ENCODE assay signal across 13 cellular contexts in the genomic region with DNA sequence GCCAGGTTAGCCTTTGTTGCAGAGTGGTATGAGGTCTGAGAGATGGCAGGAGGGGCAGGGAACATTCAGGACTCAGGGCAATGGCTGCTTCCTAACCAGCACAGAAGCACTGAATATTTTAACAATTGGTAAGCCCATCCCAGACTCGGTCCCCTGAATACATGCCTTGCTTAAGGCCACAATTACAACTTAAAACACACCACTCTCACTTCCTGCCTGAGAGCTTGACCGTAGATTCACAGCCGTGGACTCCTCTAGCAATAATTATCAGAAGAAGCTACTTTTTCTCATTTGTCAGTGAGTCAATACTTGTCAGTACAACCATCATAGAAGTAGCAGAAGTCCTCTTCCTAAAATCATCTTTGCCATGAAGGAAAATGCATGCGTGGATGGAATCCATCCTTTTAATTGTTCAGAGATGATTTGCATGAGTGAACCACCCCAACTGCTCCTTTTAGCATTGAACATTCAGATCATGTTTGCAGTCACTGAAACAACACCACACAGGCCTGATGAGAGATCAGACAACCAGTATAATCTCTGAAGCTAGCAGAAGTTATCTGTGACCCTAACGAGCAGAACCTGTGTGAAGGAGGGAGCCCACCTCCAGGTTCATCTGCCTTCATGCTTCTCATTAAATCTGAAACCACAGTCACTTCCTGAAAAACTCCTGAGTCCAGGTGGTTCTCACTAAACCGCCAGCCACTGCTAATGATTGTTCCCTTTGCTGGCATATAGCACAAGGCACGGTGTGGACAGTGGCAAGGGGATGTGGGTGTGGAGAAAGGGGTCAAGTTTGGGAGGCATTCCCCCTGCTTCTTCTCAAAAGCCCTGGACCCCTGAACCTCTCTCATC.
DNase-seq lines count a peak whose midpoint lies in the region; ATAC-seq and TF ChIP-seq lines count a peak whose summit lies in the region.
"Had no signal": no experiment of that assay in that cellular context is flagged by ENCODE, and none has a peak within 500 bp of the region (broad histone marks: within the 10 kb centered on the region; RNA-seq: fewer than 3 reads in every experiment).

No MANE protein-coding gene starts in this region.

- DNase-seq in GM13977 (ENCODE audit: low spot score), result peak; percentile 11
- DNase-seq in right lobe of liver, result no peak
- no peak for DNase-seq in spleen
- DNase-seq in DMS53 (lab: John Stamatoyannopoulos, UW), result no peak
- DNase-seq: activated CD4-positive, alpha-beta T cell treated with anti-CD3 and anti-CD28 coated beads for 48 hours; KG1; NCI-H2107; stimulated activated CD4-positive, alpha-beta T cell treated with anti-CD3 and anti-CD28 coated beads, Interleukin-1b, Interleukin-23, amount 100 ng/mL, for 48 hours had no signal

- H3K79me2 ChIP-seq in OCI-LY1 (ENCODE audit: insufficient read depth, low read length), result no peaks in the 10 kb centered on the region

- in situ Hi-C loops in GM13977 (cut with MboI; ENCODE audit: low pct_unique_long_range_greater_than_20kb, low sequenced_read_pairs, unreplicated experiment), result loop anchor here (25.0 kb wide), 1 partner anchor 663 kb away; no protein-coding TSS in a partner anchor

- H3F3A ChIP-seq in OCI-LY1 (ENCODE audit: insufficient read depth, low read length), result no peaks in the 10 kb centered on the region

- ATAC-seq in GM21447 (IDR thresholded peaks at IDR 0.05; ENCODE audit: unreplicated experiment) (peak; percentile 86), HG03097 (IDR thresholded peaks at IDR 0.05; ENCODE audit: low FRiP score, unreplicated experiment) (peak; percentile 51), right lobe of liver (no peak), GM18870 (IDR thresholded peaks at IDR 0.05; ENCODE audit: unreplicated experiment) (no peak)

- H3K4me3 ChIP-seq in OCI-LY1 (ENCODE audit: low read depth, low read length, poor library complexity, severe bottlenecking) (peak overlapping the region; percentile 17), right lobe of liver (no peak overlapping the region), spleen (no peak overlapping the region)
- H3K4me3 ChIP-seq: ascending aorta had no signal

- peaks cover 6% of the 10 kb centered on the region for H3K9me3 ChIP-seq in OCI-LY1 (ENCODE audit: low read length)
- H3K9me3 ChIP-seq in right lobe of liver, result no peaks in the 10 kb centered on the region
- peaks cover 0 to 28% (median 16%) of the 10 kb centered on the region in 8 donors for H3K9me3 ChIP-seq in spleen

- H4K20me1 ChIP-seq in OCI-LY1 (ENCODE audit: insufficient read depth, low read length), result no peaks in the 10 kb centered on the region

- no peaks in the 10 kb centered on the region for H3K36me3 ChIP-seq in OCI-LY1 (ENCODE audit: insufficient read depth, low read length)
- H3K36me3 ChIP-seq in right lobe of liver, result no peaks in the 10 kb centered on the region
- no peaks in the 10 kb centered on the region for H3K36me3 ChIP-seq in spleen
- H3K36me3 ChIP-seq: ascending aorta had no signal

- peak overlapping the region; percentile 87 for H3K27ac ChIP-seq in OCI-LY1 (ENCODE audit: low read depth, low read length, poor library complexity, severe bottlenecking)
- no peak overlapping the region for H3K27ac ChIP-seq in right lobe of liver
- peak overlapping the region in 1 of 8 donors; percentile 39 for H3K27ac ChIP-seq in spleen
- H3K27ac ChIP-seq: ascending aorta had no signal

- no peaks in the 10 kb centered on the region for H3K9me2 ChIP-seq in OCI-LY1 (ENCODE audit: low read depth, low read length)

- H2AFZ ChIP-seq in OCI-LY1 (ENCODE audit: low read length), result peak overlapping the region; percentile 76; the same call in 1 of the 2 replicates

- intact Hi-C loops in right lobe of liver (cut with DNase I), result no loop called here
- intact Hi-C loops in spleen (cut with DNase I; ENCODE audit: low total_unique reads), result no loop called here

- H3K9ac ChIP-seq in OCI-LY1 (ENCODE audit: low read length), result peak overlapping the region; percentile 53

- WGBS in right lobe of liver (ENCODE audit: insufficient coverage, low coverage, low lambda C conversion rate, missing lambda C conversion rate), result 52% methylated on average over 6 of the region's 7 CpGs
- WGBS in spleen, 5 donors, result 53 to 76% (median 55%) methylated on average over 7 of the region's 7 CpGs

- H3K4me1 ChIP-seq in OCI-LY1 (ENCODE audit: insufficient read depth, low read length, severe bottlenecking) (peaks cover 23% of the 10 kb centered on the region), right lobe of liver (no peaks in the 10 kb centered on the region), spleen (peaks cover 0 to 4% (median 0%) of the 10 kb centered on the region in 6 donors)
- H3K4me1 ChIP-seq: ascending aorta had no signal

- TF ChIP-seq POLR2A in right lobe of liver (IDR thresholded peaks at IDR 0.05), result no peak
- TF ChIP-seq POLR2A in spleen (IDR thresholded peaks at IDR 0.05), result no peak

- peak overlapping the region; percentile 62 for H3K4me2 ChIP-seq in OCI-LY1 (ENCODE audit: low read length)

- no peak for TF ChIP-seq CTCF in GM13977 (IDR thresholded peaks at IDR 0.05; ENCODE audit: extremely low read depth, insufficient read depth, missing control alignments)
- TF ChIP-seq CTCF in OCI-LY1 (IDR thresholded peaks at IDR 0.05; ENCODE audit: low read length), result no peak
- TF ChIP-seq CTCF in right lobe of liver (IDR thresholded peaks at IDR 0.05), result no peak
- TF ChIP-seq CTCF in spleen (IDR thresholded peaks at IDR 0.05 in 8 of 11, conservative IDR thresholded peaks at IDR 0.05 in 3 of 11), result no peak

- H3K27me3 ChIP-seq in OCI-LY1 (ENCODE audit: insufficient read depth, low read length), result no peaks in the 10 kb centered on the region
- no peaks in the 10 kb centered on the region for H3K27me3 ChIP-seq in right lobe of liver
- H3K27me3 ChIP-seq in spleen (replicated peaks in 1 of 7), result no peaks in the 10 kb centered on the region
- H3K27me3 ChIP-seq: ascending aorta had no signal

Comparison
In these comparisons a context has a peak if more than half of its experiments do, and no peak if none do; other contexts are left out.
1. ATAC-seq: peak in GM21447 (single experiment) and HG03097 (single experiment); none in right lobe of liver (0 of 4) and GM18870 (single experiment).